8 cellular contexts compared by ENCODE assay signal in genomic region chr20:49982346-49983122, GRCh38. TPM values are rescaled to one million over a fixed set of nuclear protein-coding genes. Genes with fewer than 3 reads are reported as not detected.
A peak's percentile ranks its signal among the peaks of the same experiment; 100 is the strongest.
DNase-seq lines count a peak whose midpoint lies in the region; ATAC-seq and TF ChIP-seq lines count a peak whose summit lies in the region.

Gene SNAI1 (plus strand): TSS chr20:49982980. CDS start chr20:49983060, 80 bp downstream.

- CTCF ChIA-PET in Panc1 (lab: Charles Lee), result interaction anchor here (4.8 kb wide), 1 partner anchor 87 kb away, joined by 97 read pairs; no protein-coding TSS in a partner anchor

- H3K4me1 Mint-ChIP-seq in activated T-helper 1 cell treated with anti-CD3 and anti-CD28 coated beads, Interleukin-12 subunit alpha, Interleukin-12 subunit beta, Interleukin-2, Interleukin-4 antibody, amounts not matched to agents 30 ng/mL and 10 ng/mL and 1 ng/mL, durations not matched to agents 14 hours and 24 hours and 36 hours (ENCODE audit: low read depth), result peaks cover 4% of the 10 kb centered on the region
- H3K4me1 Mint-ChIP-seq in natural killer cell treated with Interleukin-12 subunit alpha and Interleukin-12 subunit beta and Interleukin-15 and Interleukin-18, amount 100 ng/mL, for 72 hours (ENCODE audit: low read depth in 2 of 2), result peaks cover 6 to 17% of the 10 kb centered on the region in 2 donors

- H3K4me1 ChIP-seq in Panc1 (ENCODE audit: control insufficient read depth, insufficient read depth, low read length), result peaks cover 43% of the 10 kb centered on the region

- no peaks in the 10 kb centered on the region for H3K36me3 Mint-ChIP-seq in activated T-helper 1 cell treated with anti-CD3 and anti-CD28 coated beads, Interleukin-12 subunit alpha, Interleukin-12 subunit beta, Interleukin-2, Interleukin-4 antibody, amounts not matched to agents 30 ng/mL and 10 ng/mL and 1 ng/mL, durations not matched to agents 14 hours and 24 hours and 36 hours (ENCODE audit: low read depth)
- H3K36me3 Mint-ChIP-seq in natural killer cell treated with Interleukin-12 subunit alpha and Interleukin-12 subunit beta and Interleukin-15 and Interleukin-18, amount 100 ng/mL, for 72 hours, result no peaks in the 10 kb centered on the region

- H3K36me3 ChIP-seq in Panc1 (ENCODE audit: control insufficient read depth, insufficient read depth, low read length), result no peaks in the 10 kb centered on the region

- H3K4me3 ChIP-seq in Panc1 (ENCODE audit: low read depth in 2 of 2, low read length in 2 of 2), result peak within 1 kb of the TSS; percentile 83 to 88
- peak within 1 kb of the TSS; percentile 78 for H3K4me3 ChIP-seq in fibroblast of mammary gland (ENCODE audit: control insufficient read depth, low read depth, low read length)

- H3K9me3 ChIP-seq in Panc1 (ENCODE audit: control insufficient read depth, insufficient read depth, low read depth, low read length), result no peaks in the 10 kb centered on the region

- in situ Hi-C loops in Panc1 (cut with HindIII; ENCODE audit: low pct_unique_long_range_greater_than_20kb, low sequenced_read_pairs), result no loop called here

- ATAC-seq in GM21576 (IDR thresholded peaks at IDR 0.05; ENCODE audit: unreplicated experiment) (peak; percentile 74), Panc1 (peak; percentile 83)
- peak; percentile 91 to 93 for ATAC-seq in natural killer cell treated with Interleukin-12 subunit alpha and Interleukin-12 subunit beta and Interleukin-15 and Interleukin-18, amount 100 ng/mL, for 72 hours

- H3K27me3 ChIP-seq in Panc1 (ENCODE audit: control insufficient read depth, insufficient read depth, low read length), result no peaks in the 10 kb centered on the region

- peaks cover 26% of the 10 kb centered on the region for H3K27me3 Mint-ChIP-seq in activated T-helper 1 cell treated with anti-CD3 and anti-CD28 coated beads, Interleukin-12 subunit alpha, Interleukin-12 subunit beta, Interleukin-2, Interleukin-4 antibody, amounts not matched to agents 30 ng/mL and 10 ng/mL and 1 ng/mL, durations not matched to agents 14 hours and 24 hours and 36 hours (ENCODE audit: insufficient read depth)
- peaks cover 0 to 4% of the 10 kb centered on the region in 2 donors for H3K27me3 Mint-ChIP-seq in natural killer cell treated with Interleukin-12 subunit alpha and Interleukin-12 subunit beta and Interleukin-15 and Interleukin-18, amount 100 ng/mL, for 72 hours

- H3K4me3 Mint-ChIP-seq in activated T-helper 1 cell treated with anti-CD3 and anti-CD28 coated beads, Interleukin-12 subunit alpha, Interleukin-12 subunit beta, Interleukin-2, Interleukin-4 antibody, amounts not matched to agents 30 ng/mL and 10 ng/mL and 1 ng/mL, durations not matched to agents 14 hours and 24 hours and 36 hours, result peak within 1 kb of the TSS; percentile 59
- peak within 1 kb of the TSS; percentile 45 for H3K4me3 Mint-ChIP-seq in natural killer cell treated with Interleukin-12 subunit alpha and Interleukin-12 subunit beta and Interleukin-15 and Interleukin-18, amount 100 ng/mL, for 72 hours

- intact Hi-C loops in Panc1 (cut with micrococcal nuclease; ENCODE audit: unreplicated experiment), result loop anchor here (1.0 to 5.0 kb wide), 2 partner anchors 91 to 195 kb away; no protein-coding TSS in a partner anchor
- intact Hi-C loops in activated T-helper 1 cell treated with anti-CD3 and anti-CD28 coated beads, Interleukin-12 subunit alpha, Interleukin-12 subunit beta, Interleukin-2, Interleukin-4 antibody, amounts not matched to agents 30 ng/mL and 10 ng/mL and 1 ng/mL, durations not matched to agents 14 hours and 24 hours and 36 hours (cut with micrococcal nuclease), result loop anchor here (1.0 to 5.0 kb wide), 3 partner anchors 46 to 480 kb away; partner anchors contain the start of gene RNF114

- BruUV-seq in Panc1 (replicated peaks; lab: Mats Ljungman, UMichigan), result no TSS peak

- H3K27ac Mint-ChIP-seq in activated T-helper 1 cell treated with anti-CD3 and anti-CD28 coated beads, Interleukin-12 subunit alpha, Interleukin-12 subunit beta, Interleukin-2, Interleukin-4 antibody, amounts not matched to agents 30 ng/mL and 10 ng/mL and 1 ng/mL, durations not matched to agents 14 hours and 24 hours and 36 hours, result peak within 1 kb of the TSS; percentile 67
- no peak within 1 kb of the TSS for H3K27ac Mint-ChIP-seq in natural killer cell treated with Interleukin-12 subunit alpha and Interleukin-12 subunit beta and Interleukin-15 and Interleukin-18, amount 100 ng/mL, for 72 hours

- peak; percentile 90 for DNase-seq in DMS114 treated with DMSO at 0.1 percent for 48 hours (lab: John Stamatoyannopoulos, UW; ENCODE audit: unreplicated experiment)
- peak; percentile 80 for DNase-seq in KG1 (lab: John Stamatoyannopoulos, UW)
- DNase-seq in Panc1 (ENCODE audit: low read depth, low spot score), result no peak
- peak; percentile 79 for DNase-seq in activated T-helper 1 cell treated with anti-CD3 and anti-CD28 coated beads, Interleukin-12 subunit alpha, Interleukin-12 subunit beta, Interleukin-2, Interleukin-4 antibody, amounts not matched to agents 30 ng/mL and 10 ng/mL and 1 ng/mL, durations not matched to agents 14 hours and 24 hours and 36 hours (ENCODE audit: low spot score)
- peak; percentile 76 for DNase-seq in fibroblast of mammary gland (ENCODE audit: low read depth)
- DNase-seq in natural killer cell treated with Interleukin-12 subunit alpha and Interleukin-12 subunit beta and Interleukin-15 and Interleukin-18, amount 100 ng/mL, for 72 hours (ENCODE audit: low spot score), result peak; percentile 87
- DNase-seq in stimulated activated naive CD4-positive, alpha-beta T cell (lab: John Stamatoyannopoulos, UW), result peak; percentile 72 to 90 (median 86)

- TF ChIP-seq CTCF in Panc1 (IDR thresholded peaks at IDR 0.05) (peak; percentile 88; the same call in 1 of the 2 replicates), fibroblast of mammary gland (conservative IDR thresholded peaks at IDR 0.05; ENCODE audit: control insufficient read depth, insufficient read depth, low read depth, low read length) (no peak)

- POLR2A ChIA-PET in Panc1 (lab: Charles Lee), result interaction anchor here (0.6 kb wide), 1 partner anchor 61 kb away, joined by 14 read pairs; no protein-coding TSS in a partner anchor

- H3K27ac ChIP-seq in Panc1 (ENCODE audit: low read length), result peak within 1 kb of the TSS; percentile 88

- no peaks in the 10 kb centered on the region for H3K9me3 Mint-ChIP-seq in activated T-helper 1 cell treated with anti-CD3 and anti-CD28 coated beads, Interleukin-12 subunit alpha, Interleukin-12 subunit beta, Interleukin-2, Interleukin-4 antibody, amounts not matched to agents 30 ng/mL and 10 ng/mL and 1 ng/mL, durations not matched to agents 14 hours and 24 hours and 36 hours
- no peaks in the 10 kb centered on the region for H3K9me3 Mint-ChIP-seq in natural killer cell treated with Interleukin-12 subunit alpha and Interleukin-12 subunit beta and Interleukin-15 and Interleukin-18, amount 100 ng/mL, for 72 hours

RNA-seq across cellular contexts. Expression of gene SNAI1, which starts in this region (rescaled TPM):
- total RNA-seq in Panc1 (2021; ENCODE audit: unreplicated experiment), result 8.8 TPM
- 9.4 TPM for polyA plus RNA-seq in Panc1 (2012; ENCODE audit: insufficient read length)
- total RNA-seq in activated T-helper 1 cell treated with anti-CD3 and anti-CD28 coated beads, Interleukin-12 subunit alpha, Interleukin-12 subunit beta, Interleukin-2, Interleukin-4 antibody, amounts not matched to agents 30 ng/mL and 10 ng/mL and 1 ng/mL, durations not matched to agents 14 hours and 24 hours and 36 hours, result 3.5 and 3.9 TPM in 2 replicates
- 1 to 10 TPM in 1 of 2 donors, under 1 TPM in 1; 0.71 to 1.3 TPM for total RNA-seq in natural killer cell treated with Interleukin-12 subunit alpha and Interleukin-12 subunit beta and Interleukin-15 and Interleukin-18, amount 100 ng/mL, for 72 hours
